In genomic region chr3:48222616-48223513, GRCh38 we compare ENCODE assay signal across 9 cellular contexts. TPM values are rescaled to one million over a fixed set of nuclear protein-coding genes. Genes with fewer than 3 reads are reported as not detected.
DNase-seq lines count a peak whose midpoint lies in the region; ATAC-seq and TF ChIP-seq lines count a peak whose summit lies in the region.
"Had no signal": no experiment of that assay in that cellular context is flagged by ENCODE, and none has a peak within 500 bp of the region (broad histone marks: within the 10 kb centered on the region; RNA-seq: fewer than 3 reads in every experiment).

CAMP (plus strand) TSS chr3:48223495; CDS start chr3:48223512, 17 bp downstream.

- no peaks in the 10 kb centered on the region for H3K4me1 Mint-ChIP-seq in immature natural killer cell

- no peak within 1 kb of the TSS for H3K4me3 Mint-ChIP-seq in immature natural killer cell

- ATAC-seq in GM18511 (IDR thresholded peaks at IDR 0.05; ENCODE audit: unreplicated experiment): peak; percentile 72
- peak; percentile 61 for ATAC-seq in HG02798 (IDR thresholded peaks at IDR 0.05; ENCODE audit: poor library complexity, unreplicated experiment)
- ATAC-seq: Panc1 had no signal

- H3K27me3 Mint-ChIP-seq in immature natural killer cell (ENCODE audit: low read depth in 3 of 3): peaks cover 0 to 7% (median 0%) of the 10 kb centered on the region in 3 donors

- no peaks in the 10 kb centered on the region for H3K9me3 Mint-ChIP-seq in immature natural killer cell

- intact Hi-C loops in sigmoid colon (cut with DNase I): no loop called here

- no peaks in the 10 kb centered on the region for H3K36me3 ChIP-seq in sigmoid colon
- no peaks in the 10 kb centered on the region for H3K36me3 ChIP-seq in effector memory CD4-positive, alpha-beta T cell (ENCODE audit: control insufficient read depth, insufficient read depth, low read length)

- DNase-seq in OCI-M1 (lab: John Stamatoyannopoulos, UW) (peak; percentile 96), foreskin fibroblast (peak; percentile 41 to 74), sigmoid colon (peak; percentile 85), immature natural killer cell (no peak)
- DNase-seq in effector memory CD4-positive, alpha-beta T cell: no peak
- DNase-seq in stimulated activated CD4-positive, alpha-beta T cell treated with anti-CD3 and anti-CD28 coated beads, Interleukin-2, amount 100 ng/mL, for 48 hours: no peak

- no peak for TF ChIP-seq EP300 in sigmoid colon (IDR thresholded peaks at IDR 0.05)

- H3K27ac ChIP-seq in sigmoid colon: no peak within 1 kb of the TSS
- H3K27ac ChIP-seq in effector memory CD4-positive, alpha-beta T cell (ENCODE audit: insufficient read depth, low read length, poor library complexity, severe bottlenecking): no peak within 1 kb of the TSS

- WGBS in sigmoid colon, 2 donors: 73 to 85% methylated on average over 11 of the region's 11 CpGs

- TF ChIP-seq CTCF in foreskin fibroblast (IDR thresholded peaks at IDR 0.05; ENCODE audit: low read depth, low read length) (no peak), sigmoid colon (IDR thresholded peaks at IDR 0.05) (no peak)

- no peak for TF ChIP-seq POLR2A in sigmoid colon (IDR thresholded peaks at IDR 0.05)

- H3K27me3 ChIP-seq in sigmoid colon: no peaks in the 10 kb centered on the region
- no peaks in the 10 kb centered on the region for H3K27me3 ChIP-seq in effector memory CD4-positive, alpha-beta T cell (replicated peaks; ENCODE audit: control insufficient read depth, insufficient read depth, low read length, poor library complexity, severe bottlenecking)

- H3K9me3 ChIP-seq in sigmoid colon: no peaks in the 10 kb centered on the region
- H3K9me3 ChIP-seq in effector memory CD4-positive, alpha-beta T cell (ENCODE audit: control insufficient read depth, low read length): no peaks in the 10 kb centered on the region

- H3K27ac Mint-ChIP-seq in immature natural killer cell: peak within 1 kb of the TSS in 1 of 6 donors; percentile 13

- no peaks in the 10 kb centered on the region for H3K4me1 ChIP-seq in sigmoid colon
- no peaks in the 10 kb centered on the region for H3K4me1 ChIP-seq in effector memory CD4-positive, alpha-beta T cell (ENCODE audit: control insufficient read depth, insufficient read depth, low read length, poor library complexity, severe bottlenecking)

- no peaks in the 10 kb centered on the region for H3K36me3 Mint-ChIP-seq in immature natural killer cell

- H3K4me3 ChIP-seq in foreskin fibroblast (ENCODE audit: low read depth in 1 of 2, low read length in 2 of 2) (no peak within 1 kb of the TSS), sigmoid colon (no peak within 1 kb of the TSS)
- H3K4me3 ChIP-seq in effector memory CD4-positive, alpha-beta T cell (ENCODE audit: insufficient read depth, low read depth, low read length, poor library complexity, severe bottlenecking): no peak within 1 kb of the TSS

RNA-seq across cellular contexts. Expression of gene CAMP, which starts in this region (rescaled TPM):
- total RNA-seq in sigmoid colon: 1 to 10 TPM in 1 of 4 donors, not detected in 3; 1.1 TPM
- polyA plus RNA-seq in sigmoid colon (1 to 10 TPM in 1 of 3 donors, not detected in 2; 1.2 TPM), immature natural killer cell (not detected)

Comparison
In these comparisons a context has a peak if more than half of its experiments do, and no peak if none do; other contexts are left out.
1. DNase-seq: peak in OCI-M1 (single experiment), foreskin fibroblast (2 of 2) and sigmoid colon (single experiment); none in effector memory CD4-positive, alpha-beta T cell (0 of 3), immature natural killer cell (0 of 3) and stimulated activated CD4-positive, alpha-beta T cell treated with anti-CD3 and anti-CD28 coated beads, Interleukin-2, amount 100 ng/mL, for 48 hours (0 of 2).